Comparison of ENCODE assay signal across 8 cellular contexts in genomic region chr11:121723261-121723741, GRCh38.
DNase-seq lines count a peak whose midpoint lies in the region; ATAC-seq and TF ChIP-seq lines count a peak whose summit lies in the region.

No MANE protein-coding gene starts in this region.

- POLR2A ChIA-PET in AG04450 (lab: Yijun Ruan, JAX) = interaction anchor here (0.9 to 1.1 kb wide), 2 partner anchors 106 to 127 kb away, joined by 3 to 10 read pairs; no protein-coding TSS in a partner anchor
- POLR2A ChIA-PET in activated CD8-positive, alpha-beta T cell treated with anti-CD3 and anti-CD28 coated beads for 36 hours (lab: Charles Lee) = no interaction called here

- DNase-seq in AG04450 (ENCODE audit: low read depth, low spot score) (no peak), RPMI7951 (ENCODE audit: low read depth) (peak; percentile 6), head of caudate nucleus (peak; percentile 42 to 90 (median 72)), osteoblast (ENCODE audit: insufficient read length, low spot score, missing footprints) (peak; percentile 69), NCI-H2107 treated with DMSO at 0.1 percent for 48 hours (lab: John Stamatoyannopoulos, UW; ENCODE audit: unreplicated experiment) (no peak), right lobe of liver (no peak)
- no peak for DNase-seq in activated CD8-positive, alpha-beta T cell treated with anti-CD3 and anti-CD28 coated beads for 36 hours

- TF ChIP-seq CTCF in AG04450 (IDR thresholded peaks at IDR 0.05; ENCODE audit: low read depth, low read length) = no peak
- TF ChIP-seq CTCF in osteoblast (IDR thresholded peaks at IDR 0.05; ENCODE audit: extremely low read depth, low read depth, low read length) = no peak
- no peak for TF ChIP-seq CTCF in activated CD8-positive, alpha-beta T cell treated with anti-CD3 and anti-CD28 coated beads for 36 hours (IDR thresholded peaks at IDR 0.05)
- TF ChIP-seq CTCF in right lobe of liver (IDR thresholded peaks at IDR 0.05) = no peak

- H3K27me3 ChIP-seq in AG04450 (ENCODE audit: control insufficient read depth, insufficient read depth, low read length) (no peaks in the 10 kb centered on the region), osteoblast (ENCODE audit: insufficient read depth, low read length) (no peaks in the 10 kb centered on the region), right lobe of liver (peaks cover 0 to 12% of the 10 kb centered on the region in 2 donors)

- H3K4me3 ChIP-seq in AG04450 (ENCODE audit: low read depth, low read length) = peak overlapping the region; percentile 58
- H3K4me3 ChIP-seq in osteoblast (ENCODE audit: insufficient read depth, low read length) = peak overlapping the region; percentile 70
- no peak overlapping the region for H3K4me3 ChIP-seq in right lobe of liver

- no peaks in the 10 kb centered on the region for H3K79me2 ChIP-seq in osteoblast (ENCODE audit: insufficient read depth, low read length)

- ATAC-seq in HG02588 (IDR thresholded peaks at IDR 0.05; ENCODE audit: unreplicated experiment) = no peak
- no peak for ATAC-seq in activated CD8-positive, alpha-beta T cell treated with anti-CD3 and anti-CD28 coated beads for 36 hours
- ATAC-seq in right lobe of liver = no peak

- H3K4me2 ChIP-seq in osteoblast (ENCODE audit: insufficient read depth, low read length) = peak overlapping the region; percentile 81

- H3K27ac Mint-ChIP-seq in activated CD8-positive, alpha-beta T cell treated with anti-CD3 and anti-CD28 coated beads for 36 hours = no peak overlapping the region

- peaks cover 3% of the 10 kb centered on the region for H3K9me3 Mint-ChIP-seq in activated CD8-positive, alpha-beta T cell treated with anti-CD3 and anti-CD28 coated beads for 36 hours

- peaks cover 2% of the 10 kb centered on the region for H3K4me1 Mint-ChIP-seq in activated CD8-positive, alpha-beta T cell treated with anti-CD3 and anti-CD28 coated beads for 36 hours (ENCODE audit: low read depth)

- no peaks in the 10 kb centered on the region for H4K20me1 ChIP-seq in osteoblast (ENCODE audit: insufficient read depth, low read length)

- H3K9me3 ChIP-seq in AG04450 (ENCODE audit: control insufficient read depth, insufficient read depth, low read length) (no peaks in the 10 kb centered on the region), osteoblast (ENCODE audit: low read depth, low read length) (no peaks in the 10 kb centered on the region), right lobe of liver (no peaks in the 10 kb centered on the region)

- CTCF ChIA-PET in AG04450 (lab: Charles Lee) = interaction anchor here (3.0 kb wide), 1 partner anchor 68 kb away, joined by 12 read pairs; no protein-coding TSS in a partner anchor
- CTCF ChIA-PET in activated CD8-positive, alpha-beta T cell treated with anti-CD3 and anti-CD28 coated beads for 36 hours (lab: Charles Lee) = interaction anchor here (1.6 kb wide), 1 partner anchor 69 kb away, joined by 3 read pairs; no protein-coding TSS in a partner anchor

- H3K27ac ChIP-seq in AG04450 (ENCODE audit: low read depth, low read length) = peak overlapping the region; percentile 11
- H3K27ac ChIP-seq in osteoblast (ENCODE audit: low read depth, low read length) = no peak overlapping the region
- no peak overlapping the region for H3K27ac ChIP-seq in right lobe of liver

- H3K27me3 Mint-ChIP-seq in activated CD8-positive, alpha-beta T cell treated with anti-CD3 and anti-CD28 coated beads for 36 hours = peaks cover 31% of the 10 kb centered on the region

- H3K36me3 ChIP-seq in osteoblast (ENCODE audit: insufficient read depth, low read length) (no peaks in the 10 kb centered on the region), right lobe of liver (no peaks in the 10 kb centered on the region)

- H2AFZ ChIP-seq in osteoblast (ENCODE audit: low read length) = peak overlapping the region; percentile 86

- WGBS in right lobe of liver (ENCODE audit: insufficient coverage, low coverage, low lambda C conversion rate, missing lambda C conversion rate) = 30% methylated on average over 12 of the region's 15 CpGs

- H3K4me1 ChIP-seq in osteoblast (ENCODE audit: insufficient read depth, low read length) = no peaks in the 10 kb centered on the region
- H3K4me1 ChIP-seq in right lobe of liver = peaks cover 0 to 9% (median 0%) of the 10 kb centered on the region in 4 donors

- H3K36me3 Mint-ChIP-seq in activated CD8-positive, alpha-beta T cell treated with anti-CD3 and anti-CD28 coated beads for 36 hours (ENCODE audit: low read depth) = no peaks in the 10 kb centered on the region

- TF ChIP-seq POLR2A in right lobe of liver (IDR thresholded peaks at IDR 0.05) = no peak

- no peak overlapping the region for H3K4me3 Mint-ChIP-seq in activated CD8-positive, alpha-beta T cell treated with anti-CD3 and anti-CD28 coated beads for 36 hours

- intact Hi-C loops in head of caudate nucleus (cut with DNase I) = loop anchor here (5.0 to 10.0 kb wide), 2 partner anchors 66 to 492 kb away; no protein-coding TSS in a partner anchor
- intact Hi-C loops in activated CD8-positive, alpha-beta T cell treated with anti-CD3 and anti-CD28 coated beads for 36 hours (cut with micrococcal nuclease) = no loop called here
- intact Hi-C loops in right lobe of liver (cut with DNase I) = no loop called here

Comparison
In these comparisons a context has a peak if more than half of its experiments do, and no peak if none do; other contexts are left out.
1. DNase-seq: peak in RPMI7951 (single experiment), head of caudate nucleus (42 of 42) and osteoblast (single experiment); none in AG04450 (single experiment), NCI-H2107 treated with DMSO at 0.1 percent for 48 hours (single experiment), activated CD8-positive, alpha-beta T cell treated with anti-CD3 and anti-CD28 coated beads for 36 hours (single experiment) and right lobe of liver (0 of 3).
2. H3K4me3 ChIP-seq: peak in AG04450 (single experiment) and osteoblast (single experiment); none in right lobe of liver (0 of 3).